31 cellular contexts compared by ENCODE assay signal in genomic region chr5:73319036-73319435, GRCh38.
"Had no signal": no experiment of that assay in that cellular context is flagged by ENCODE, and none has a peak within 500 bp of the region (broad histone marks: within the 10 kb centered on the region; RNA-seq: fewer than 3 reads in every experiment).

No MANE protein-coding gene starts in this region.

- H3K27me3 ChIP-seq: ovary, testis, thyroid gland, vagina had no signal

- H3K27ac Mint-ChIP-seq: mesothelial cell of epicardium; naive B cell; natural killer cell; nephron progenitor cell; neural progenitor cell; stimulated activated naive B cell treated with anti-CD40 and anti-IgM and Interleukin-4, amounts not matched to agents 10 μg/mL and 1 μg/mL and 100 μg/mL, for 72 hours had no signal

- H3K4me1 Mint-ChIP-seq: naive B cell; natural killer cell; stimulated activated naive B cell treated with anti-CD40 and anti-IgM and Interleukin-4, amounts not matched to agents 10 μg/mL and 1 μg/mL and 100 μg/mL, for 72 hours had no signal

- H3K4me3 ChIP-seq: left ventricle myocardium inferior, lung, neural progenitor cell, ovary, prostate gland, skin epidermis, stomach, testis, thyroid gland, transverse colon, upper lobe of left lung, vagina had no signal

- H2AFZ ChIP-seq: neural progenitor cell had no signal

- DNase-seq: hippocampal formation; kidney; left colon; left ventricle myocardium inferior; mesendoderm; naive B cell; natural killer cell; nephron progenitor cell; occipital lobe; ovary; retina; right cardiac atrium; stimulated activated CD4-positive, alpha-beta T cell treated with anti-CD3 and anti-CD28 coated beads, Interleukin-12 subunit alpha, Interleukin-12 subunit beta, amount 100 ng/mL, for 4 hours; stimulated activated CD4-positive, alpha-beta T cell treated with anti-CD3 and anti-CD28 coated beads, Interleukin-15, amount 100 ng/mL, for 24 hours; stimulated activated CD4-positive, alpha-beta T cell treated with anti-CD3 and anti-CD28 coated beads, Interleukin-2, amount 100 ng/mL, for 24 hours; stimulated activated CD4-positive, alpha-beta T cell treated with anti-CD3 and anti-CD28 coated beads, Interleukin-4, amount 100 ng/mL, for 1 hour; stimulated activated naive B cell treated with anti-CD40 and anti-IgM and Interleukin-4, amounts not matched to agents 10 μg/mL and 1 μg/mL and 100 μg/mL, for 72 hours; stimulated activated naive CD8-positive, alpha-beta T cell treated with anti-CD3 and anti-CD28 coated beads, Interleukin-15, Interleukin-2, amounts not matched to agents 100 U/mL and 50 U/mL, for 24 hours; stomach; testis; thyroid gland; transverse colon; upper lobe of left lung had no signal

- H3K36me3 ChIP-seq: left ventricle myocardium inferior, neural progenitor cell, neutrophil, ovary, prostate gland, stomach, thyroid gland, transverse colon, upper lobe of left lung, vagina had no signal

- H3K27ac ChIP-seq: left ventricle myocardium inferior, neural progenitor cell, neutrophil, ovary, prostate gland, skin epidermis, stomach, testis, thyroid gland, transverse colon, upper lobe of left lung, vagina had no signal

- H3K9me3 ChIP-seq: left ventricle myocardium inferior, neutrophil, ovary, prostate gland, stomach, testis, thyroid gland, transverse colon, upper lobe of left lung, vagina had no signal

- H3K36me3 Mint-ChIP-seq: mesothelial cell of epicardium; naive B cell; neural progenitor cell; stimulated activated naive B cell treated with anti-CD40 and anti-IgM and Interleukin-4, amounts not matched to agents 10 μg/mL and 1 μg/mL and 100 μg/mL, for 72 hours had no signal

- H3K9me3 Mint-ChIP-seq: natural killer cell; neural progenitor cell; stimulated activated naive B cell treated with anti-CD40 and anti-IgM and Interleukin-4, amounts not matched to agents 10 μg/mL and 1 μg/mL and 100 μg/mL, for 72 hours had no signal

- H3K4me3 Mint-ChIP-seq: mesothelial cell of epicardium; naive B cell; natural killer cell; nephron progenitor cell; neural progenitor cell; stimulated activated naive B cell treated with anti-CD40 and anti-IgM and Interleukin-4, amounts not matched to agents 10 μg/mL and 1 μg/mL and 100 μg/mL, for 72 hours had no signal

- ATAC-seq: left colon; natural killer cell; right cardiac atrium; sciatic nerve; stimulated activated naive B cell treated with anti-CD40 and anti-IgM and Interleukin-4, amounts not matched to agents 10 μg/mL and 1 μg/mL and 100 μg/mL, for 72 hours; stimulated activated naive CD8-positive, alpha-beta T cell treated with anti-CD3 and anti-CD28 coated beads, Interleukin-15, Interleukin-2, amounts not matched to agents 100 U/mL and 50 U/mL, for 24 hours had no signal

- H3K4me2 ChIP-seq: neural progenitor cell had no signal

- H3K4me1 ChIP-seq: left ventricle myocardium inferior, neural progenitor cell, prostate gland, stomach, testis, thyroid gland, transverse colon, upper lobe of left lung, vagina had no signal
